Comparison of ENCODE assay signal across 21 cellular contexts in the genomic region with DNA sequence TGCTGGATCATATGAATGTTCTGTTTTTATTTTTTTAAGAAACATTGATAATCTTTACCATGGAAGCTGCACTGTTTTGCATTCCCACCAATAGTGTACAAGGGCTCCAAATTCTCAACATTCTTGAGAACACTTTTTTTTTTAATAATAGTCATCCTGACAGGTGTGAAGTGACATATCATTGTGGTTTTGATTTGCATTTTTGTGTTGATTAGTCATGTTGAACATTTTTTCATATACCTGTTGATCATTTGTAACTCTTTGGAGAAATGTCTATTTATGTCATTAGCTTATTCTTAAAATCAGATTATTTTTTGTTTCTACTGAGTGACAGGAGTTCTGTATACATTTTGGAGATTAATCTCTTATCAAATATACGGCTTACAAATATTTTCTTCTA.
DNase-seq lines count a peak whose midpoint lies in the region; ATAC-seq and TF ChIP-seq lines count a peak whose summit lies in the region.
"Had no signal": no experiment of that assay in that cellular context is flagged by ENCODE, and none has a peak within 500 bp of the region (broad histone marks: within the 10 kb centered on the region; RNA-seq: fewer than 3 reads in every experiment).

No MANE protein-coding gene starts in this region.

- TF ChIP-seq CTCF in HEK293 (tag by site-specific recombination; IDR thresholded peaks at IDR 0.05) = no peak

- no peaks in the 10 kb centered on the region for H3K4me1 ChIP-seq in HEK293 (ENCODE audit: control insufficient read depth, insufficient read depth, low read length)
- H3K4me1 ChIP-seq: BLaER1 treated with 17β-estradiol and CSF1 and Interleukin-3, amounts not matched to agents 10 nM and 100 nM; breast epithelium; esophagus muscularis mucosa; Peyer's patch; psoas muscle; tibial artery had no signal

- POLR2A ChIA-PET in HEK293 (lab: Yijun Ruan, JAX) = no interaction called here

- H3K4me3 ChIP-seq in HEK293 (ENCODE audit: low read depth, low read length) = no peak overlapping the region
- H3K4me3 ChIP-seq: BLaER1 treated with 17β-estradiol and CSF1 and Interleukin-3, amounts not matched to agents 10 nM and 100 nM; breast epithelium; esophagus muscularis mucosa; lung; Peyer's patch; psoas muscle; tibial artery had no signal

- ATAC-seq in GM18870 (IDR thresholded peaks at IDR 0.05; ENCODE audit: unreplicated experiment) (peak; percentile 48), HG03469 (IDR thresholded peaks at IDR 0.05; ENCODE audit: unreplicated experiment) (peak; percentile 38)
- ATAC-seq: naive thymus-derived CD4-positive, alpha-beta T cell; psoas muscle; stimulated activated effector memory CD8-positive, alpha-beta T cell treated with anti-CD3 and anti-CD28 coated beads, Interleukin-12 subunit alpha, Interleukin-12 subunit beta, amount 100 ng/mL, for 72 hours had no signal

- no peaks in the 10 kb centered on the region for H3K36me3 ChIP-seq in HEK293 (ENCODE audit: control insufficient read depth in 2 of 2, insufficient read depth in 1 of 2, low read length in 2 of 2)
- H3K36me3 ChIP-seq: BLaER1 treated with 17β-estradiol and CSF1 and Interleukin-3, amounts not matched to agents 10 nM and 100 nM; breast epithelium; esophagus muscularis mucosa; Peyer's patch; tibial artery had no signal

- H3K27ac ChIP-seq in HEK293 (ENCODE audit: extremely low read depth, low read depth, low read length) = no peak overlapping the region
- H3K27ac ChIP-seq: BLaER1 treated with 17β-estradiol and CSF1 and Interleukin-3, amounts not matched to agents 10 nM and 100 nM; breast epithelium; esophagus muscularis mucosa; Peyer's patch; psoas muscle; tibial artery had no signal

- CTCF ChIA-PET in HEK293 (lab: Yijun Ruan, JAX) = no interaction called here

- no peaks in the 10 kb centered on the region for H3K9me3 ChIP-seq in HEK293 (ENCODE audit: control insufficient read depth, insufficient read depth, low read depth, low read length)
- H3K9me3 ChIP-seq: breast epithelium, esophagus muscularis mucosa, Peyer's patch, psoas muscle, tibial artery had no signal

- DNase-seq in AG08395 (ENCODE audit: low spot score) (no peak), SHP77 treated with DMSO at 0.1 percent for 48 hours (lab: John Stamatoyannopoulos, UW) (no peak), D341Med (ENCODE audit: low spot score) (no peak)
- DNase-seq in stimulated activated CD4-positive, alpha-beta T cell treated with anti-CD3 and anti-CD28 coated beads, Interleukin-1b, Interleukin-23, amount 100 ng/mL, for 48 hours = no peak
- DNase-seq: activated CD4-positive, alpha-beta memory T cell treated with anti-CD3 and anti-CD28 coated beads, Interleukin-2, amount 10 ng/mL, durations not matched to agents 7 days and 5 days; activated naive CD8-positive, alpha-beta T cell treated with anti-CD3 and anti-CD28 coated beads, Interleukin-2, amount 10 ng/mL, durations not matched to agents 7 days and 5 days; activated T-cell treated with anti-CD3 and anti-CD28 coated beads, Interleukin-2, amount 50 U/mL, for 48 hours; naive thymus-derived CD4-positive, alpha-beta T cell; NCI-H2081 treated with DMSO at 0.1 percent for 48 hours; NCI-H526; Peyer's patch; psoas muscle; tibial artery had no signal

TF ChIP-seq in HEK293, 187 proteins besides CTCF, POLR2A, EP300 and RAD21:
- TF ChIP-seq SCRT2 (tag by site-specific recombination; IDR thresholded peaks at IDR 0.05) (peak; percentile 54; the same call in 1 of the 2 replicates), SP2 (tag by site-specific recombination; IDR thresholded peaks at IDR 0.05) (no peak), KLF7 (tag by site-specific recombination; IDR thresholded peaks at IDR 0.05; ENCODE audit: borderline replicate concordance) (no peak)
